ENCODE assay signal across 8 cellular contexts in the genomic region with DNA sequence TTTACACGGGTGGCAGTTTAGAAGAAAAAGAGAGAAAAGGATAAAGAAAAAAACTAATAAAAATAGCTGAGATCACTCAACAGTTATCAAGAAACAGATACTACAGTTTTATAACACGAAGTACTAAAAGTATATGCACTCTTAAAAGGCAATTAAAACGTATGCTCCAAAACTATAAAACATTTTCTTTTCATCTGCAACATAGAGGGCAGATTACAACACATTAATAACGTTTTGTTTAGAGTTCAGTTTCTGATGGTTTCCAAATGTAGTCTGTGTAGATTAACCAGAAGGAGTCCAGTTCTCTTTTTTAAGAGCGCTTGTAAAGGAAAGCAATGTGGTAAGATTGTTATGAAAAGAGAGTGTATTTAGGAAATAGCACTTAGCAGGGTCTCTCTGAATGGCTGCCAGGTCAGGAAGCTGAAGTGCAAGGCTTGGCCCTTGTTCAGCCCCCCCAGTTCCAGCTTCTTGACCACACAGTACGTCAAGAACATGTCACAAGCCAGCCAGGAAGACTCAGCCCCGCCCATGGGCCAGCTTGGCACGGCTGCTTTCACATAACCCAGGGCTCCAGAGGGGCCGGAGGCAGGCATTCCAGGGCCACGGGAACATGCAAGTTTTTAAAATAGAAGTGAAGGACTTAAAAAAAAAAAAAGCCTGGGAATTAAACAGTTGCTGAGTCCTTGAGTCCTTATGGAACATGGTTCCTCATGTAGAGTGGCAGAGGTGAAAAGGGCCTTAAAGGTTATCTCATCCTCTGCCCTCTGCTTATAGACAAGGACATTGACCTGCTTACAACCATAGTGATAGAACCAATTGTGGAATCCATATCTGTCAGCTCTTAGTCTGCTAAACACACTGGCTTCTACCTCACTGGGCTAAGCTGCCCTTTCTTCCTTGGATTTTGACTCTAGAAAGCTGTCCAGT.
DNase-seq lines count a peak whose midpoint lies in the region; ATAC-seq and TF ChIP-seq lines count a peak whose summit lies in the region.

No MANE protein-coding gene starts in this region.

- DNase-seq in HEK293T (ENCODE audit: extremely low spot score) = no peak
- DNase-seq in astrocyte of the hippocampus (ENCODE audit: low read depth, low spot score) = peak; percentile 94
- DNase-seq in left kidney (ENCODE audit: low read depth, low spot score) = peak; percentile 81
- peak; percentile 19 for DNase-seq in stimulated activated naive CD8-positive, alpha-beta T cell treated with anti-CD3 and anti-CD28 coated beads, Interleukin-15, Interleukin-2, amounts not matched to agents 100 U/mL and 50 U/mL, for 24 hours
- no peak for DNase-seq in activated T-helper 2 cell treated with anti-CD3 and anti-CD28 coated beads, Interferon-gamma antibody, Interleukin-2, Interleukin-4, amounts not matched to agents 10 μg/mL and 5 μg/mL and 100 μg/mL, durations not matched to agents 14 hours and 24 hours and 36 hours (ENCODE audit: low spot score)
- no peak for DNase-seq in stimulated activated CD4-positive, alpha-beta T cell treated with anti-CD3 and anti-CD28 coated beads, Interleukin-1b, Interleukin-23, amount 100 ng/mL, for 48 hours
- no peak for DNase-seq in activated CD4-positive, CD25-positive, alpha-beta regulatory T cell (lab: John Stamatoyannopoulos, UW)

- H3K27me3 Mint-ChIP-seq in activated T-helper 2 cell treated with anti-CD3 and anti-CD28 coated beads, Interferon-gamma antibody, Interleukin-2, Interleukin-4, amounts not matched to agents 10 μg/mL and 5 μg/mL and 100 μg/mL, durations not matched to agents 14 hours and 24 hours and 36 hours (ENCODE audit: low read depth) = no peaks in the 10 kb centered on the region

- ATAC-seq in stimulated activated naive CD8-positive, alpha-beta T cell treated with anti-CD3 and anti-CD28 coated beads, Interleukin-15, Interleukin-2, amounts not matched to agents 100 U/mL and 50 U/mL, for 24 hours = no peak
- no peak for ATAC-seq in GM19328 (IDR thresholded peaks at IDR 0.05; ENCODE audit: unreplicated experiment)

- H3K36me3 Mint-ChIP-seq in activated T-helper 2 cell treated with anti-CD3 and anti-CD28 coated beads, Interferon-gamma antibody, Interleukin-2, Interleukin-4, amounts not matched to agents 10 μg/mL and 5 μg/mL and 100 μg/mL, durations not matched to agents 14 hours and 24 hours and 36 hours (ENCODE audit: low read depth) = no peaks in the 10 kb centered on the region

- POLR2A ChIA-PET in HEK293T (lab: Yijun Ruan, JAX) = interaction anchor here (1.0 to 1.4 kb wide), 2 partner anchors 11 to 84 kb away, joined by 3 read pairs; no protein-coding TSS in a partner anchor

- peaks cover 24% of the 10 kb centered on the region for H3K4me1 Mint-ChIP-seq in activated T-helper 2 cell treated with anti-CD3 and anti-CD28 coated beads, Interferon-gamma antibody, Interleukin-2, Interleukin-4, amounts not matched to agents 10 μg/mL and 5 μg/mL and 100 μg/mL, durations not matched to agents 14 hours and 24 hours and 36 hours (ENCODE audit: low read depth)

- H3K27ac Mint-ChIP-seq in activated T-helper 2 cell treated with anti-CD3 and anti-CD28 coated beads, Interferon-gamma antibody, Interleukin-2, Interleukin-4, amounts not matched to agents 10 μg/mL and 5 μg/mL and 100 μg/mL, durations not matched to agents 14 hours and 24 hours and 36 hours = no peak overlapping the region

- no peak overlapping the region for H3K4me3 Mint-ChIP-seq in activated T-helper 2 cell treated with anti-CD3 and anti-CD28 coated beads, Interferon-gamma antibody, Interleukin-2, Interleukin-4, amounts not matched to agents 10 μg/mL and 5 μg/mL and 100 μg/mL, durations not matched to agents 14 hours and 24 hours and 36 hours (ENCODE audit: low read depth)

- H3K9me3 Mint-ChIP-seq in activated T-helper 2 cell treated with anti-CD3 and anti-CD28 coated beads, Interferon-gamma antibody, Interleukin-2, Interleukin-4, amounts not matched to agents 10 μg/mL and 5 μg/mL and 100 μg/mL, durations not matched to agents 14 hours and 24 hours and 36 hours = no peaks in the 10 kb centered on the region

- CTCF ChIA-PET in HEK293T (lab: Yijun Ruan, JAX) = interaction anchor here (0.6 to 1.0 kb wide), 4 partner anchors 19 to 142 kb away, joined by 3 to 7 read pairs (median 3); no protein-coding TSS in a partner anchor

- intact Hi-C loops in activated T-helper 2 cell treated with anti-CD3 and anti-CD28 coated beads, Interferon-gamma antibody, Interleukin-2, Interleukin-4, amounts not matched to agents 10 μg/mL and 5 μg/mL and 100 μg/mL, durations not matched to agents 14 hours and 24 hours and 36 hours (cut with micrococcal nuclease) = no loop called here

TF ChIP-seq in HEK293T, 16 proteins besides CTCF, POLR2A, EP300 and RAD21:
- TF ChIP-seq ARNT (IDR thresholded peaks at IDR 0.05) (no peak), SP1 (IDR thresholded peaks at IDR 0.05) (no peak), CTBP1 (IDR thresholded peaks at IDR 0.05; ENCODE audit: borderline replicate concordance) (0 out of 2 replicates have a peak, but pooled peaks have one; percentile 7), FOXA1 (IDR thresholded peaks at IDR 0.05) (no peak), LEF1 (IDR thresholded peaks at IDR 0.05; ENCODE audit: borderline replicate concordance) (no peak)

Comparison
In these comparisons a context has a peak if more than half of its experiments do, and no peak if none do; other contexts are left out.
1. DNase-seq: peak in astrocyte of the hippocampus (single experiment), left kidney (single experiment) and stimulated activated naive CD8-positive, alpha-beta T cell treated with anti-CD3 and anti-CD28 coated beads, Interleukin-15, Interleukin-2, amounts not matched to agents 100 U/mL and 50 U/mL, for 24 hours (single experiment); none in HEK293T (single experiment), activated T-helper 2 cell treated with anti-CD3 and anti-CD28 coated beads, Interferon-gamma antibody, Interleukin-2, Interleukin-4, amounts not matched to agents 10 μg/mL and 5 μg/mL and 100 μg/mL, durations not matched to agents 14 hours and 24 hours and 36 hours (single experiment), stimulated activated CD4-positive, alpha-beta T cell treated with anti-CD3 and anti-CD28 coated beads, Interleukin-1b, Interleukin-23, amount 100 ng/mL, for 48 hours (single experiment) and activated CD4-positive, CD25-positive, alpha-beta regulatory T cell (0 of 4).